ENCODE assay signal across 8 cellular contexts in the genomic region with DNA sequence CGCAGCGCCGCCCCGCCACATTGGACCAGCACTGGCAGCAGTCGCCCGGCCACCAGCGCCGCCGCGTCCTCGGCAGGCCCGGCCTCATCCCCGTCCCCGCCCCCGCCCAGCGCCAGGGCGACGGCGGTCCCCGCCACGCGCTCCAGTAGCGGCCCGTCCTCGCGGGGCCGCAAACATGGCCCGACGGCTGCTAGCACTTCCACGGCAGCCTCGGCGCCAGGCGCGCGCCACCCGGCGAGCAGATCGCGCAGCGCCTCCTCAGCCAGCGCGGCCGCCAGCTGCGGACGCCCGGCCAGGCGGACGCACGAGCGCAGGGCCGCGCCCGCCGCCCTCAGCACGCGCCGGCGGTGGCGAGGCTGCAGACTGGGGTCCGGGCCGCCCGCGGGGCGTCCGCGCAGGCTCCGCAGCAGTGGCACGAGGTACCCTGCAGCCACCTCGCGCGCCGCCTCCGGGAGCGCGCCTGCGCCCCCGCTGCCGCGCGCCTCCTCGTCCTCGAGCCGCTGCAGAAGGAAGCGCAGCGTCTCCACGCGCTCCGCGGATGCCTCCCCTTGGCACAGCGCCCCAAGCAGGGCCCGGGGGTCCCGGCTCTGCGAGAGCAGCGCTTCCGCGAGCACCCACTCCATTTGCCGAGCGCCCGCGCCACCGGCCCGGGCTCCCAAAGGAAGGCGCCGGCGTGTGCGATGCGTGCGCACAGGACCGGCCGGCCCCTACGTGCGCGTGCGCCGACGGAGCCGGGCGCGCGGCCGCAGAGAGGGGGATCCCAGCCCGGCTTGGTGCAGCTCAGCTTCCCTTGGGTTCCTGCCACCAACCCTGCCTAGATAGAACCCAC. TPM values are rescaled to one million over a fixed set of nuclear protein-coding genes. Genes with fewer than 3 reads are reported as not detected.
DNase-seq lines count a peak whose midpoint lies in the region; TF ChIP-seq lines count a peak whose summit lies in the region.

Gene TARBP1 (minus strand): TSS at position 699 of the 829 bp plus-strand sequence. CDS start 76 bp downstream, at position 623.

- H4K20me1 ChIP-seq in H9 (ENCODE audit: control insufficient read depth, insufficient read depth, insufficient read length) (peaks cover 2% of the 10 kb centered on the region), osteoblast (ENCODE audit: insufficient read depth, low read length) (peaks cover 3% of the 10 kb centered on the region)

- H2BK15ac ChIP-seq in H9 (ENCODE audit: low read depth, low read length) = no peak within 1 kb of the TSS; the same call in 1 of the 2 replicates

- no peak within 1 kb of the TSS for H4K8ac ChIP-seq in H9 (replicated peaks; ENCODE audit: insufficient read length, low read depth, low read length)

- no CpG with 5 or more reads among the region's 122 CpGs for WGBS in H9 (ENCODE audit: extremely low coverage, insufficient read length, low lambda C conversion rate)
- WGBS in testis, 2 donors = 0% methylated on average over 56 of the region's 122 CpGs; no CpG with 5 or more reads in 1 of the 2 donors

- H3K9me3 Mint-ChIP-seq in H9 = no peaks in the 10 kb centered on the region
- H3K9me3 Mint-ChIP-seq in activated naive CD4-positive, alpha-beta T cell treated with anti-CD3 and anti-CD28 coated beads, Interleukin-2, amount 10 ng/mL, durations not matched to agents 7 days and 5 days = no peaks in the 10 kb centered on the region

- H3K4me1 Mint-ChIP-seq in H9 = peaks cover 28 to 37% of the 10 kb centered on the region in 2 experiments
- H3K4me1 Mint-ChIP-seq in activated naive CD4-positive, alpha-beta T cell treated with anti-CD3 and anti-CD28 coated beads, Interleukin-2, amount 10 ng/mL, durations not matched to agents 7 days and 5 days = peaks cover 40% of the 10 kb centered on the region

- DNase-seq in GM06990 (ENCODE audit: extremely low read depth, insufficient read length) (peak; percentile 92), H9 (peak; percentile 76), M059J (ENCODE audit: low read depth) (peak; percentile 69), SK-N-DZ (ENCODE audit: low spot score) (peak; percentile 78), glomerular endothelial cell (ENCODE audit: extremely low read depth, low read depth, low spot score) (no peak), osteoblast (ENCODE audit: insufficient read length, low spot score, missing footprints) (peak; percentile 97), testis (peak; percentile 69)
- peak; percentile 75 for DNase-seq in activated naive CD4-positive, alpha-beta T cell treated with anti-CD3 and anti-CD28 coated beads, Interleukin-2, amount 10 ng/mL, durations not matched to agents 7 days and 5 days

- intact Hi-C loops in testis (cut with DNase I; ENCODE audit: low total_unique reads) = no loop called here

- no peak within 1 kb of the TSS for H3K18ac ChIP-seq in H9 (ENCODE audit: insufficient read length, low read depth, low read length)

- H3K4ac ChIP-seq in H9 (ENCODE audit: low read depth, low read length) = no peak within 1 kb of the TSS

- no peak within 1 kb of the TSS for H2BK120ac ChIP-seq in H9 (ENCODE audit: low read depth, low read length, poor library complexity, severe bottlenecking)

- H2AFZ ChIP-seq in H9 (ENCODE audit: low read length) (peak within 1 kb of the TSS; percentile 98), osteoblast (ENCODE audit: low read length) (peak within 1 kb of the TSS; percentile 91)

- H3K4me2 ChIP-seq in H9 (ENCODE audit: insufficient read depth, insufficient read length, low read length) (peak within 1 kb of the TSS; percentile 75), osteoblast (ENCODE audit: insufficient read depth, low read length) (peak within 1 kb of the TSS; percentile 91)

- H3K9me3 ChIP-seq in H9 (ENCODE audit: control insufficient read depth, low read depth, low read length) = no peaks in the 10 kb centered on the region
- no peaks in the 10 kb centered on the region for H3K9me3 ChIP-seq in osteoblast (ENCODE audit: low read depth, low read length)
- no peaks in the 10 kb centered on the region for H3K9me3 ChIP-seq in testis

- peaks cover 3% of the 10 kb centered on the region for H3K79me1 ChIP-seq in H9 (ENCODE audit: insufficient read depth, low read depth, low read length, poor library complexity, severe bottlenecking)

- H2BK12ac ChIP-seq in H9 (ENCODE audit: insufficient read length, low read depth, low read length) = no peak within 1 kb of the TSS

- H3K4me3 ChIP-seq in GM06990 (replicated peaks; ENCODE audit: low read depth, low read length) (peak within 1 kb of the TSS; percentile 59), osteoblast (ENCODE audit: insufficient read depth, low read length) (peak within 1 kb of the TSS; percentile 84), testis (peak within 1 kb of the TSS; percentile 70 to 71)

- H2BK5ac ChIP-seq in H9 (ENCODE audit: insufficient read length, low read length) = no peak within 1 kb of the TSS

- peaks cover 42% of the 10 kb centered on the region for H3K27me3 Mint-ChIP-seq in H9 (ENCODE audit: low read depth)
- H3K27me3 Mint-ChIP-seq in activated naive CD4-positive, alpha-beta T cell treated with anti-CD3 and anti-CD28 coated beads, Interleukin-2, amount 10 ng/mL, durations not matched to agents 7 days and 5 days = peaks cover 27% of the 10 kb centered on the region

- peak within 1 kb of the TSS; percentile 76 to 85 for H3K4me3 Mint-ChIP-seq in H9
- peak within 1 kb of the TSS; percentile 76 for H3K4me3 Mint-ChIP-seq in activated naive CD4-positive, alpha-beta T cell treated with anti-CD3 and anti-CD28 coated beads, Interleukin-2, amount 10 ng/mL, durations not matched to agents 7 days and 5 days

- CTCF ChIA-PET in activated naive CD4-positive, alpha-beta T cell treated with anti-CD3 and anti-CD28 coated beads, Interleukin-2, amount 10 ng/mL, durations not matched to agents 7 days and 5 days (lab: Charles Lee) = interaction anchor here (0.9 to 3.3 kb wide), 5 partner anchors 9 to 122 kb away, joined by 3 to 16 read pairs (median 3); no protein-coding TSS in a partner anchor

- no peak for TF ChIP-seq POLR2A in testis (IDR thresholded peaks at IDR 0.05)

- no peak within 1 kb of the TSS for H4K91ac ChIP-seq in H9 (ENCODE audit: insufficient read length, low read depth, low read length)

- H3K4me1 ChIP-seq in H9 (ENCODE audit: insufficient read depth, low read length) (peaks cover 10% of the 10 kb centered on the region; the same call in 1 of the 2 replicates), osteoblast (ENCODE audit: insufficient read depth, low read length) (peaks cover 12% of the 10 kb centered on the region), testis (peaks cover 7% of the 10 kb centered on the region)

- no peak for TF ChIP-seq CTCF in GM06990 (IDR thresholded peaks at IDR 0.05; ENCODE audit: insufficient read depth, low read length, poor library complexity, severe bottlenecking)
- TF ChIP-seq CTCF in H9 (conservative IDR thresholded peaks at IDR 0.05) = no peak
- TF ChIP-seq CTCF in osteoblast (IDR thresholded peaks at IDR 0.05; ENCODE audit: extremely low read depth, low read depth, low read length) = no peak
- TF ChIP-seq CTCF in testis (IDR thresholded peaks at IDR 0.05) = no peak

- peaks cover 5% of the 10 kb centered on the region for H3K23me2 ChIP-seq in H9 (ENCODE audit: insufficient read length, low read depth, low read length, poor library complexity, severe bottlenecking)

- no peak within 1 kb of the TSS for H3K27ac ChIP-seq in H9 (ENCODE audit: insufficient read length, low read depth, low read length)
- H3K27ac ChIP-seq in osteoblast (ENCODE audit: low read depth, low read length) = peak within 1 kb of the TSS; percentile 20
- peak within 1 kb of the TSS; percentile 62 to 92 for H3K27ac ChIP-seq in testis

- H2BK20ac ChIP-seq in H9 (ENCODE audit: low read depth, low read length, poor library complexity, severe bottlenecking) = no peak within 1 kb of the TSS

- no peak within 1 kb of the TSS for H2AK5ac ChIP-seq in H9 (ENCODE audit: insufficient read length, low read length)

- no peaks in the 10 kb centered on the region for H3K27me3 ChIP-seq in GM06990 (replicated peaks; ENCODE audit: control insufficient read depth, insufficient read depth, low read length)
- peaks cover 9% of the 10 kb centered on the region; the same call in 1 of the 2 replicates for H3K27me3 ChIP-seq in H9 (ENCODE audit: insufficient read depth, low read length)
- peaks cover 9% of the 10 kb centered on the region for H3K27me3 ChIP-seq in osteoblast (ENCODE audit: insufficient read depth, low read length)
- H3K27me3 ChIP-seq in testis = no peaks in the 10 kb centered on the region

- no peaks in the 10 kb centered on the region for H3K79me2 ChIP-seq in H9 (ENCODE audit: insufficient read depth, low read length)
- H3K79me2 ChIP-seq in osteoblast (ENCODE audit: insufficient read depth, low read length) = peaks cover 42% of the 10 kb centered on the region

- H3K36me3 Mint-ChIP-seq in H9 (ENCODE audit: insufficient read depth in 1 of 3, low read depth in 3 of 3) = no peaks in the 10 kb centered on the region; a peak in 1 of 7 replicates
- peaks cover 3% of the 10 kb centered on the region for H3K36me3 Mint-ChIP-seq in activated naive CD4-positive, alpha-beta T cell treated with anti-CD3 and anti-CD28 coated beads, Interleukin-2, amount 10 ng/mL, durations not matched to agents 7 days and 5 days

- H3K36me3 ChIP-seq in GM06990 (ENCODE audit: control insufficient read depth, insufficient read depth, low read length) (no peaks in the 10 kb centered on the region), osteoblast (ENCODE audit: insufficient read depth, low read length) (no peaks in the 10 kb centered on the region), testis (ENCODE audit: low read depth, missing control alignments) (no peaks in the 10 kb centered on the region)

- H3T11ph ChIP-seq in H9 (ENCODE audit: low read length) = no peak within 1 kb of the TSS

- H3K56ac ChIP-seq in H9 (ENCODE audit: insufficient read length, low read depth, low read length) = no peak within 1 kb of the TSS

- no peak within 1 kb of the TSS for H3K27ac Mint-ChIP-seq in H9
- peak within 1 kb of the TSS; percentile 87 for H3K27ac Mint-ChIP-seq in activated naive CD4-positive, alpha-beta T cell treated with anti-CD3 and anti-CD28 coated beads, Interleukin-2, amount 10 ng/mL, durations not matched to agents 7 days and 5 days

- peak within 1 kb of the TSS; percentile 81 for H3K14ac ChIP-seq in H9 (ENCODE audit: insufficient read depth, low read length)

- no peak within 1 kb of the TSS for H3K23ac ChIP-seq in H9 (ENCODE audit: insufficient read length, low read depth, low read length)

- H4K5ac ChIP-seq in H9 (ENCODE audit: insufficient read length, low read depth, low read length) = no peak within 1 kb of the TSS

- no peak within 1 kb of the TSS for H3K9ac ChIP-seq in H9 (ENCODE audit: extremely low read depth, insufficient read length, low read length)

RNA-seq across cellular contexts. Expression of gene TARBP1, which starts in this region (rescaled TPM):
- 19.6 and 20.2 TPM in 2 replicates for total RNA-seq in H9 (2021)
- 17.1 and 27.3 TPM in 2 replicates for total RNA-seq in M059J (2014; rRNA removed; shearing (Covaris generic))
- 13.9 and 15.3 TPM in 2 replicates for polyA plus RNA-seq in SK-N-DZ (2014; cell fraction: cytosol; rRNA removed)
- polyA plus RNA-seq in SK-N-DZ (2014; cell fraction: nucleus; rRNA removed) = 68.8 and 95.8 TPM in 2 replicates
- total RNA-seq in glomerular endothelial cell = 37.0 and 40.4 TPM in 2 replicates
- total RNA-seq in osteoblast = 29.7 and 33.6 TPM in 2 replicates
- total RNA-seq in testis = 10 to 100 TPM; 29.5 to 39.8 TPM
- polyA plus RNA-seq in testis (ENCODE audit: insufficient read depth, low read depth, low replicate concordance) = 31.3 TPM
